Comparison of ENCODE assay signal across 8 cellular contexts in the genomic region with DNA sequence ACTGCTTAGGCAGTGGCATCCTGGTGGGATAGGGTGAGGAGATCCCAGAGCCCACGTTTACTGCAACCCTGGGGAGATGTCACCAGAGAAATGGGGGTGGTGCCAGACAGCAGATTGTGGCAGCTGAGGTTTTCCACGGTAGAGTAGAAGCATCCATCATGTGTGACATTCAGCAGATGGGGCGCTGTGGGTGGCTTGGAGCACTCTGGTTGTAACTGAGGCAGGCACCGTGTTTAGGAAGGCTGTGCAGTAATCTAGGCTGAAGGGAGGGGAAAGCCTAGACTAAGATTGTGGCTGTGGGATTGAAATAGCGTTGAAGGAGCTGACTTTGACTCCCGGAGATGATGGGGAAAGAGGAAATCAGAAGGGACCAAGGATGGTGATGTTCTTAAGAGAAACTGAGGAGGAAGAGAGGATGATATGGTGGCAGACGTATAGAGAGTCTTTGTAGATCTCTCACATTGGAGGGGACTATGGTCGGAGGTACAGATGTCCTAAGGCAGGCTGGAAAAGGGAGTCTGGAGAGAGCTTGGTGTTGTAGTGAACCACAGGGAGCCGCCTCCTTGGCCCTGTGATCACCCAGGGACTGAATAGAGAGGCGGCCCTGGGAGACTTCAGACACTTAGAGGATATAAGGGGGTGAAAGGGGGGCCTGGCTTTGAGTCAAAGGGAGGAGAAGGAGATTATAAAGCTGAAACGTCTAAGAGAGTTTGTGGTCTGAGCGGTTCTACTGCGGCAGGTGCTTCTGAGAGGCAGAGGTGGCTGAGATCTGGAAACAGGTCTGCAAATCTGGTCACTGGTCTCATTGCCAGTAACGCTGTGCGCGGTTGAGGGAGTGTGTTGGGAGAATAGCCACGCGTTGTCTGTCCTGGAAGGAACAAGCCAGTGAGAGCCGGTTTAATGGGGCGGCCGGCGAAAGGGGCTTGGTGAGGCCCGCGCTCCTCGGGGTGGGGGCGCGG. TPM values are rescaled to one million over a fixed set of nuclear protein-coding genes. Genes with fewer than 3 reads are reported as not detected.
DNase-seq lines count a peak whose midpoint lies in the region; ATAC-seq and TF ChIP-seq lines count a peak whose summit lies in the region.

No MANE protein-coding gene starts in this region.

- H3K4me1 ChIP-seq in cardiac muscle cell (ENCODE audit: low read depth) (no peaks in the 10 kb centered on the region), trophoblast cell (ENCODE audit: control insufficient read depth in 1 of 2, insufficient read depth in 2 of 2, low read length in 2 of 2) (peaks cover 14 to 18% of the 10 kb centered on the region in 2 experiments)

- peak overlapping the region; percentile 94 for H3K18ac ChIP-seq in trophoblast cell (ENCODE audit: low read length)

- H3K36me3 ChIP-seq in cardiac muscle cell (no peaks in the 10 kb centered on the region), trophoblast cell (ENCODE audit: control insufficient read depth in 1 of 2, insufficient read depth in 2 of 2, low read length in 2 of 2) (no peaks in the 10 kb centered on the region)

- H3K4me3 Mint-ChIP-seq in activated T-cell treated with anti-CD3 and anti-CD28 coated beads, Interleukin-2, amount 50 U/mL, for 24 hours: peak overlapping the region; percentile 91

- H3K27ac Mint-ChIP-seq in activated T-cell treated with anti-CD3 and anti-CD28 coated beads, Interleukin-2, amount 50 U/mL, for 24 hours: peak overlapping the region; percentile 84

- peak overlapping the region; percentile 65 for H4K91ac ChIP-seq in trophoblast cell (ENCODE audit: low read depth, low read length)

- H3K9me3 Mint-ChIP-seq in activated T-cell treated with anti-CD3 and anti-CD28 coated beads, Interleukin-2, amount 50 U/mL, for 24 hours: no peaks in the 10 kb centered on the region

- H3K79me2 ChIP-seq in trophoblast cell (ENCODE audit: control insufficient read depth, insufficient read depth, low read length, poor library complexity): peaks cover 9% of the 10 kb centered on the region

- intact Hi-C loops in Right ventricle myocardium inferior (cut with DNase I): no loop called here

- H3K27me3 ChIP-seq in cardiac muscle cell: peaks cover 20% of the 10 kb centered on the region
- no peaks in the 10 kb centered on the region for H3K27me3 ChIP-seq in trophoblast cell (ENCODE audit: insufficient read depth, low read length)

- ATAC-seq in Right ventricle myocardium inferior: no peak
- ATAC-seq in GM19467 (IDR thresholded peaks at IDR 0.05; ENCODE audit: unreplicated experiment): no peak

- H2AFZ ChIP-seq in trophoblast cell (ENCODE audit: insufficient read depth, low read length, poor library complexity): peak overlapping the region; percentile 72

- H3K27ac ChIP-seq in cardiac muscle cell (peak overlapping the region; percentile 42), trophoblast cell (ENCODE audit: low read depth, low read length) (peak overlapping the region; percentile 59)

- H3K14ac ChIP-seq in trophoblast cell (ENCODE audit: low read length): no peak overlapping the region

- peak overlapping the region; percentile 54 for H3K4me2 ChIP-seq in trophoblast cell (ENCODE audit: low read length)

- no peak overlapping the region for H2AK5ac ChIP-seq in trophoblast cell (ENCODE audit: low read length)

- peaks cover 77% of the 10 kb centered on the region for H3K4me1 Mint-ChIP-seq in activated T-cell treated with anti-CD3 and anti-CD28 coated beads, Interleukin-2, amount 50 U/mL, for 24 hours (ENCODE audit: low read depth)

- TF ChIP-seq RAD21 in Ishikawa (IDR thresholded peaks at IDR 0.05; ENCODE audit: low read depth): no peak

- H3K36me3 Mint-ChIP-seq in activated T-cell treated with anti-CD3 and anti-CD28 coated beads, Interleukin-2, amount 50 U/mL, for 24 hours (ENCODE audit: low read depth): peaks cover 5% of the 10 kb centered on the region

- H3K9ac ChIP-seq in trophoblast cell (ENCODE audit: low read length): no peak overlapping the region

- peak overlapping the region; percentile 49 for H4K12ac ChIP-seq in trophoblast cell (ENCODE audit: low read depth, low read length)

- TF ChIP-seq CTCF in cardiac muscle cell (IDR thresholded peaks at IDR 0.05; ENCODE audit: low read depth, low read length) (no peak), foreskin fibroblast (IDR thresholded peaks at IDR 0.05; ENCODE audit: low read depth, low read length) (no peak)

- no peak overlapping the region for H2BK12ac ChIP-seq in trophoblast cell (ENCODE audit: low read length)

- H2BK5ac ChIP-seq in trophoblast cell (ENCODE audit: low read depth, low read length, poor library complexity): peak overlapping the region; percentile 68

- no peaks in the 10 kb centered on the region for H3K9me3 ChIP-seq in cardiac muscle cell (ENCODE audit: low read depth)
- no peaks in the 10 kb centered on the region for H3K9me3 ChIP-seq in trophoblast cell (ENCODE audit: insufficient read depth, low read depth, low read length)

- H3K23ac ChIP-seq in trophoblast cell (ENCODE audit: low read length): no peak overlapping the region

- no peak overlapping the region for H2BK120ac ChIP-seq in trophoblast cell (ENCODE audit: insufficient read depth, low read length, poor library complexity)

- no peak for TF ChIP-seq EP300 in Ishikawa (IDR thresholded peaks at IDR 0.05; ENCODE audit: borderline replicate concordance)

- no CpG with 5 or more reads among the region's 27 CpGs for WGBS in trophoblast cell (ENCODE audit: extremely low coverage, insufficient coverage, insufficient read length)

- H3K4me3 ChIP-seq in cardiac muscle cell (peak overlapping the region; percentile 56), foreskin fibroblast (ENCODE audit: low read depth in 1 of 2, low read length in 2 of 2) (peak overlapping the region; percentile 85 to 88), trophoblast cell (ENCODE audit: low read depth, low read length) (peak overlapping the region; percentile 51)

- no peaks in the 10 kb centered on the region for H3K27me3 Mint-ChIP-seq in activated T-cell treated with anti-CD3 and anti-CD28 coated beads, Interleukin-2, amount 50 U/mL, for 24 hours

- peak overlapping the region; percentile 48 for H3K4ac ChIP-seq in trophoblast cell (ENCODE audit: low read depth, low read length)

- H4K8ac ChIP-seq in trophoblast cell (ENCODE audit: low read depth, low read length): peak overlapping the region; percentile 73

- DNase-seq in cardiac muscle cell (ENCODE audit: low read depth in 1 of 2, low spot score in 1 of 2) (peak in 1 of 2 donors; percentile 23), Right ventricle myocardium inferior (ENCODE audit: missing footprints) (no peak), foreskin fibroblast (peak in 1 of 2 donors; percentile 61), trophoblast cell (no peak), NCI-H128 (lab: John Stamatoyannopoulos, UW; ENCODE audit: unreplicated experiment) (no peak)
- peak; percentile 59 for DNase-seq in activated T-cell treated with anti-CD3 and anti-CD28 coated beads, Interleukin-2, amount 50 U/mL, for 24 hours

- H3K79me1 ChIP-seq in trophoblast cell (ENCODE audit: low read length): peaks cover 8% of the 10 kb centered on the region

TF ChIP-seq in Ishikawa, 13 proteins besides CTCF, POLR2A, EP300 and RAD21:
- TF ChIP-seq YY1 (IDR thresholded peaks at IDR 0.05; ENCODE audit: low read depth): no peak
- peak; percentile 40; the same call in 1 of the 2 replicates for TF ChIP-seq ZBTB7A (IDR thresholded peaks at IDR 0.05; ENCODE audit: low read depth)

RNA-seq across cellular contexts. Expression of a gene that starts 0.8 kb away (rescaled TPM):
- total RNA-seq in cardiac muscle cell: 7.8 and 15.0 TPM in 2 replicates
- 11.0 and 16.4 TPM in 2 replicates for polyA plus RNA-seq in cardiac muscle cell
- total RNA-seq in Right ventricle myocardium inferior: 8.3 TPM
- 11.7 and 13.0 TPM in 2 replicates for polyA plus RNA-seq in trophoblast cell (2013)

RNA-seq across cellular contexts. Expression of a gene that starts 45.6 kb away (rescaled TPM):
- total RNA-seq in cardiac muscle cell: 7.7 and 23.7 TPM in 2 replicates
- 15.6 and 27.2 TPM in 2 replicates for polyA plus RNA-seq in cardiac muscle cell
- total RNA-seq in Right ventricle myocardium inferior: 465 TPM
- 7.3 and 7.6 TPM in 2 replicates for polyA plus RNA-seq in trophoblast cell (2013)

Comparison
In these comparisons a context has a peak if more than half of its experiments do, and no peak if none do; other contexts are left out.
1. RNA of a gene that starts 45.6 kb away (total RNA-seq): 465 TPM in Right ventricle myocardium inferior (single experiment); 7.7 to 23.7 TPM in cardiac muscle cell; every median in the first group is over 10 times any median in the second.
2. Peak in every context shown above with its lines, with median percentiles within 50 percentile points of each other: H3K4me3 ChIP-seq.